In genomic region chr6:32151131-32151884, GRCh38 we compare ENCODE assay signal across 10 cellular contexts. TPM values are rescaled to one million over a fixed set of nuclear protein-coding genes. Genes with fewer than 3 reads are reported as not detected.
DNase-seq lines count a peak whose midpoint lies in the region; ATAC-seq and TF ChIP-seq lines count a peak whose summit lies in the region.
"Had no signal": no experiment of that assay in that cellular context is flagged by ENCODE, and none has a peak within 500 bp of the region (broad histone marks: within the 10 kb centered on the region; RNA-seq: fewer than 3 reads in every experiment).

No MANE protein-coding gene starts in this region.

- H3K4me2 ChIP-seq in SK-N-SH, result peak overlapping the region; percentile 64

- H3K9me3 ChIP-seq in SK-N-SH (no peaks in the 10 kb centered on the region), iPS-20b (ENCODE audit: insufficient read depth, low read depth, low read length) (no peaks in the 10 kb centered on the region)

- peaks cover 19% of the 10 kb centered on the region for H3K79me2 ChIP-seq in SK-N-SH (ENCODE audit: insufficient read depth)

- H3K27ac Mint-ChIP-seq in activated naive CD8-positive, alpha-beta T cell treated with anti-CD3 and anti-CD28 coated beads, Interleukin-2, amount 10 ng/mL, durations not matched to agents 7 days and 5 days, result peak overlapping the region; percentile 74
- H3K27ac Mint-ChIP-seq: memory B cell had no signal

- TF ChIP-seq EP300 in SK-N-SH (IDR thresholded peaks at IDR 0.05; ENCODE audit: borderline replicate concordance in 1 of 2, low read depth in 1 of 2, low read length in 1 of 2), result no peak

- H3K4me3 ChIP-seq in SK-N-SH (ENCODE audit: low read depth in 2 of 2, low read length in 1 of 2) (peak overlapping the region in 1 of 2 experiments; percentile 41; a peak in 3 of 4 replicates), iPS-20b (ENCODE audit: low read length) (peak overlapping the region; percentile 61; the same call in 1 of the 2 replicates)

- WGBS in SK-N-SH (ENCODE audit: low lambda C conversion rate), result 47% methylated on average over 10 of the region's 11 CpGs

- H3K4me1 ChIP-seq in SK-N-SH (ENCODE audit: control insufficient read depth in 1 of 2, insufficient read depth in 2 of 2, low read depth in 1 of 2, low read length in 1 of 2), result peaks cover 13 to 31% of the 10 kb centered on the region in 2 experiments; a peak in 3 of 4 replicates
- peaks cover 21% of the 10 kb centered on the region for H3K4me1 ChIP-seq in iPS-20b (ENCODE audit: insufficient read depth, low read length)

- CTCF ChIA-PET in SK-N-SH (lab: Yijun Ruan, JAX), result interaction anchor here (0.6 to 0.9 kb wide), 3 partner anchors 14 to 33 kb away, joined by 3 to 8 read pairs (median 3); no protein-coding TSS in a partner anchor

- H3K4me3 Mint-ChIP-seq in activated naive CD8-positive, alpha-beta T cell treated with anti-CD3 and anti-CD28 coated beads, Interleukin-2, amount 10 ng/mL, durations not matched to agents 7 days and 5 days, result peak overlapping the region; percentile 67
- H3K4me3 Mint-ChIP-seq: memory B cell had no signal

- peaks cover 40% of the 10 kb centered on the region for H3K4me1 Mint-ChIP-seq in activated naive CD8-positive, alpha-beta T cell treated with anti-CD3 and anti-CD28 coated beads, Interleukin-2, amount 10 ng/mL, durations not matched to agents 7 days and 5 days

- no peak overlapping the region for H2AFZ ChIP-seq in SK-N-SH (ENCODE audit: low read depth)

- peaks cover 3% of the 10 kb centered on the region for H3K36me3 Mint-ChIP-seq in activated naive CD8-positive, alpha-beta T cell treated with anti-CD3 and anti-CD28 coated beads, Interleukin-2, amount 10 ng/mL, durations not matched to agents 7 days and 5 days
- H3K36me3 Mint-ChIP-seq: memory B cell had no signal

- no peak for TF ChIP-seq RAD21 in SK-N-SH (IDR thresholded peaks at IDR 0.05; ENCODE audit: low read length)

- ATAC-seq in SK-N-SH treated with all-trans-retinoic acid at 6 μM for 48 hours (no peak), GM18498 (IDR thresholded peaks at IDR 0.05; ENCODE audit: unreplicated experiment) (no peak)
- ATAC-seq in activated naive CD8-positive, alpha-beta T cell treated with anti-CD3 and anti-CD28 coated beads, Interleukin-2, amount 10 ng/mL, durations not matched to agents 7 days and 5 days (ENCODE audit: low read depth), result no peak

- peaks cover 0 to 2% of the 10 kb centered on the region in 2 experiments for H3K36me3 ChIP-seq in SK-N-SH (replicated peaks in 1 of 2; ENCODE audit: control insufficient read depth in 1 of 2, insufficient read depth in 2 of 2, low read length in 1 of 2)
- peaks cover 6% of the 10 kb centered on the region for H3K36me3 ChIP-seq in iPS-20b (ENCODE audit: insufficient read depth, low read depth, low read length)

- H3K27me3 ChIP-seq in SK-N-SH (ENCODE audit: insufficient read depth) (no peaks in the 10 kb centered on the region), iPS-20b (ENCODE audit: insufficient read depth, low read length) (peaks cover 35% of the 10 kb centered on the region)

- H3K9me3 Mint-ChIP-seq in activated naive CD8-positive, alpha-beta T cell treated with anti-CD3 and anti-CD28 coated beads, Interleukin-2, amount 10 ng/mL, durations not matched to agents 7 days and 5 days, result no peaks in the 10 kb centered on the region
- H3K9me3 Mint-ChIP-seq: memory B cell had no signal

- H3K9ac ChIP-seq in SK-N-SH (no peak overlapping the region), iPS-20b (ENCODE audit: low read depth, low read length) (no peak overlapping the region)

- POLR2A ChIA-PET in SK-N-SH (lab: Yijun Ruan, JAX), result interaction anchor here (1.6 kb wide), 1 partner anchor 26 kb away, joined by 5 read pairs; no protein-coding TSS in a partner anchor
- POLR2A ChIA-PET in activated naive CD8-positive, alpha-beta T cell treated with anti-CD3 and anti-CD28 coated beads, Interleukin-2, amount 10 ng/mL, durations not matched to agents 7 days and 5 days (lab: Charles Lee), result no interaction called here

- no peaks in the 10 kb centered on the region for H3K9me2 ChIP-seq in SK-N-SH

- no peak overlapping the region; a peak in 1 of 4 replicates for H3K27ac ChIP-seq in SK-N-SH (ENCODE audit: low read depth in 2 of 2, low read length in 1 of 2)
- H3K27ac ChIP-seq in iPS-20b (ENCODE audit: low read length), result no peak overlapping the region

- peaks cover 38% of the 10 kb centered on the region for H3K27me3 Mint-ChIP-seq in activated naive CD8-positive, alpha-beta T cell treated with anti-CD3 and anti-CD28 coated beads, Interleukin-2, amount 10 ng/mL, durations not matched to agents 7 days and 5 days

- DNase-seq in SK-N-SH (no peak), superior temporal gyrus (ENCODE audit: extremely low spot score) (peak; percentile 44), NCI-H2029 treated with DMSO at 0.1 percent for 48 hours (lab: John Stamatoyannopoulos, UW) (no peak), inferior parietal cortex (ENCODE audit: extremely low spot score) (no peak)
- no peak for DNase-seq in activated naive CD8-positive, alpha-beta T cell treated with anti-CD3 and anti-CD28 coated beads, Interleukin-2, amount 10 ng/mL, durations not matched to agents 7 days and 5 days
- DNase-seq: MV-4-11 had no signal

- TF ChIP-seq CTCF in SK-N-SH (IDR thresholded peaks at IDR 0.05), result no peak

- peaks cover 4% of the 10 kb centered on the region for H3F3A ChIP-seq in SK-N-SH (replicated peaks; ENCODE audit: insufficient read depth)

- no peaks in the 10 kb centered on the region for H4K20me1 ChIP-seq in SK-N-SH (ENCODE audit: insufficient read depth)

TF ChIP-seq in SK-N-SH, 30 proteins besides CTCF, POLR2A, EP300 and RAD21:
- TF ChIP-seq YY1 (IDR thresholded peaks at IDR 0.05; ENCODE audit: low read depth) (no peak), MXI1 (IDR thresholded peaks at IDR 0.05; ENCODE audit: low read depth, low read length) (peak; percentile 24; the same call in 1 of the 2 replicates)

TF ChIP-seq in SK-N-SH treated with all-trans-retinoic acid at 6 μM for 48 hours, 23 proteins besides CTCF, POLR2A, EP300 and RAD21:
- no peak for TF ChIP-seq POU6F1 (CRISPR knock-in tag; IDR thresholded peaks at IDR 0.05; ENCODE audit: borderline replicate concordance, low read depth)
- no peak for TF ChIP-seq ARNTL (CRISPR knock-in tag; IDR thresholded peaks at IDR 0.05; ENCODE audit: borderline replicate concordance, low read depth)
- no peak for TF ChIP-seq ZC3H10 (CRISPR knock-in tag; IDR thresholded peaks at IDR 0.05)
- no peak for TF ChIP-seq ESRRG (CRISPR knock-in tag; IDR thresholded peaks at IDR 0.05)
- no peak for TF ChIP-seq CSDC2 (CRISPR knock-in tag; IDR thresholded peaks at IDR 0.05)
- TF ChIP-seq TOX (CRISPR knock-in tag; IDR thresholded peaks at IDR 0.05; ENCODE audit: borderline replicate concordance), result no peak

RNA-seq across cellular contexts. Expression of gene PRRT1, which starts 0.4 kb away (rescaled TPM):
- 1.2 and 1.5 TPM in 2 replicates for polyA plus RNA-seq in SK-N-SH (2012; rRNA removed)
- polyA plus RNA-seq in SK-N-SH (2012; cell fraction: cytosol; rRNA removed), result 0.72 and 1.2 TPM in 2 replicates
- polyA plus RNA-seq in SK-N-SH (2012; cell fraction: nucleus; rRNA removed), result 9.8 and 14.4 TPM in 2 replicates
- 1 to 10 TPM; 1.1 to 1.2 TPM for total RNA-seq in activated naive CD8-positive, alpha-beta T cell treated with anti-CD3 and anti-CD28 coated beads, Interleukin-2, amount 10 ng/mL, durations not matched to agents 7 days and 5 days

RNA-seq across cellular contexts. Expression of gene PPT2, which starts 2.6 kb away (rescaled TPM):
- 32.7 and 42.1 TPM in 2 replicates for polyA plus RNA-seq in SK-N-SH (2012; rRNA removed)
- 20.3 and 24.4 TPM in 2 replicates for polyA plus RNA-seq in SK-N-SH (2012; cell fraction: cytosol; rRNA removed)
- polyA plus RNA-seq in SK-N-SH (2012; cell fraction: nucleus; rRNA removed), result 62.6 and 76.3 TPM in 2 replicates
- 10 to 100 TPM; 19.2 to 23.7 TPM for total RNA-seq in activated naive CD8-positive, alpha-beta T cell treated with anti-CD3 and anti-CD28 coated beads, Interleukin-2, amount 10 ng/mL, durations not matched to agents 7 days and 5 days

RNA-seq across cellular contexts. Expression of gene EGFL8, which starts 13.1 kb away (rescaled TPM):
- polyA plus RNA-seq in SK-N-SH (2012; rRNA removed), result 7.7 and 10.7 TPM in 2 replicates
- polyA plus RNA-seq in SK-N-SH (2012; cell fraction: cytosol; rRNA removed), result 2.2 and 2.3 TPM in 2 replicates
- 80.4 and 108 TPM in 2 replicates for polyA plus RNA-seq in SK-N-SH (2012; cell fraction: nucleus; rRNA removed)
- total RNA-seq in activated naive CD8-positive, alpha-beta T cell treated with anti-CD3 and anti-CD28 coated beads, Interleukin-2, amount 10 ng/mL, durations not matched to agents 7 days and 5 days, result 10 to 100 TPM; 19.6 to 22.6 TPM

RNA-seq across cellular contexts. Expression of gene FKBPL, which starts 21.2 kb away (rescaled TPM):
- polyA plus RNA-seq in SK-N-SH (2012; rRNA removed), result 2.7 and 3.5 TPM in 2 replicates
- polyA plus RNA-seq in SK-N-SH (2012; cell fraction: cytosol; rRNA removed), result 2.4 and 2.6 TPM in 2 replicates
- polyA plus RNA-seq in SK-N-SH (2012; cell fraction: nucleus; rRNA removed), result 2.9 and 3.3 TPM in 2 replicates
- 1 to 10 TPM; 5.5 to 6.3 TPM for total RNA-seq in activated naive CD8-positive, alpha-beta T cell treated with anti-CD3 and anti-CD28 coated beads, Interleukin-2, amount 10 ng/mL, durations not matched to agents 7 days and 5 days

RNA-seq across cellular contexts. Expression of gene ATF6B, which starts 23.3 kb away (rescaled TPM):
- 61.3 and 73.0 TPM in 2 replicates for polyA plus RNA-seq in SK-N-SH (2012; rRNA removed)
- polyA plus RNA-seq in SK-N-SH (2012; cell fraction: cytosol; rRNA removed), result 24.6 and 34.3 TPM in 2 replicates
- 148 and 162 TPM in 2 replicates for polyA plus RNA-seq in SK-N-SH (2012; cell fraction: nucleus; rRNA removed)
- total RNA-seq in activated naive CD8-positive, alpha-beta T cell treated with anti-CD3 and anti-CD28 coated beads, Interleukin-2, amount 10 ng/mL, durations not matched to agents 7 days and 5 days, result 100 to 1,000 TPM; 136 to 147 TPM
